In genomic region chr7:30799206-30799975, GRCh38 we compare ENCODE assay signal across 1 cellular context.
A peak's percentile ranks its signal among the peaks of the same experiment; 100 is the strongest.
TF ChIP-seq lines count a peak whose summit lies in the region.

No MANE protein-coding gene starts in this region.

TF ChIP-seq in SK-N-SH, 30 proteins besides CTCF, POLR2A, EP300 and RAD21 (continued from another document):
- TF ChIP-seq CHD2 (IDR thresholded peaks at IDR 0.05; ENCODE audit: low read length, partially characterized antibody): no peak
- TF ChIP-seq RXRA (IDR thresholded peaks at IDR 0.05; ENCODE audit: borderline replicate concordance, low read depth): peak; percentile 83; the same call in 1 of the 2 replicates
